ENCODE assay signal across 9 cellular contexts in genomic region chrX:47146936-47147859, GRCh38. TPM values are rescaled to one million over a fixed set of nuclear protein-coding genes. Genes with fewer than 3 reads are reported as not detected.
A peak's percentile ranks its signal among the peaks of the same experiment; 100 is the strongest.
DNase-seq lines count a peak whose midpoint lies in the region; ATAC-seq and TF ChIP-seq lines count a peak whose summit lies in the region.
"Had no signal": no experiment of that assay in that cellular context is flagged by ENCODE, and none has a peak within 500 bp of the region (broad histone marks: within the 10 kb centered on the region; RNA-seq: fewer than 3 reads in every experiment).

No MANE protein-coding gene starts in this region.

- H2BK15ac ChIP-seq in IMR-90 (ENCODE audit: low read depth, low read length): no peak overlapping the region

- H2BK20ac ChIP-seq in IMR-90 (ENCODE audit: low read depth, low read length): no peak overlapping the region

- no TSS peak for BruUV-seq in IMR-90 (replicated peaks; lab: Mats Ljungman, UMichigan)

- 100% methylated on average over 2 of the region's 12 CpGs; no CpG with 5 or more reads in 1 of the 2 experiments for WGBS in IMR-90 (ENCODE audit: extremely low coverage in 2 of 2, insufficient read length in 1 of 2), 2 experiments

- H2BK5ac ChIP-seq in IMR-90 (ENCODE audit: low read depth, low read length, poor library complexity, severe bottlenecking): no peak overlapping the region

- H3K9me3 ChIP-seq in BLaER1 treated with 17β-estradiol and CSF1 and Interleukin-3, amounts not matched to agents 10 nM and 100 nM (replicated peaks in 1 of 11): peaks cover 14 to 31% (median 23%) of the 10 kb centered on the region in 11 experiments; a peak in 20 of 22 replicates
- H3K9me3 ChIP-seq in IMR-90 (ENCODE audit: control insufficient read depth, insufficient read depth, low read length): no peaks in the 10 kb centered on the region
- no peaks in the 10 kb centered on the region for H3K9me3 ChIP-seq in breast epithelium
- H3K9me3 ChIP-seq in naive thymus-derived CD4-positive, alpha-beta T cell (ENCODE audit: control insufficient read depth in 2 of 3, low read length in 3 of 3): no peaks in the 10 kb centered on the region

- peaks cover 3 to 15% of the 10 kb centered on the region in 2 experiments; a peak in 2 of 4 replicates for H3K79me1 ChIP-seq in IMR-90 (ENCODE audit: low read depth in 1 of 2, low read length in 2 of 2)

- peaks cover 0 to 6% (median 0%) of the 10 kb centered on the region in 11 donors for H3K9me3 Mint-ChIP-seq in naive thymus-derived CD4-positive, alpha-beta T cell

- no peak overlapping the region for H3K14ac ChIP-seq in IMR-90 (replicated peaks; ENCODE audit: low read depth, low read length)

- peaks cover 0 to 39% (median 25%) of the 10 kb centered on the region in 7 donors for H3K4me1 Mint-ChIP-seq in naive thymus-derived CD4-positive, alpha-beta T cell

- H3K27ac ChIP-seq in BLaER1 treated with 17β-estradiol and CSF1 and Interleukin-3, amounts not matched to agents 10 nM and 100 nM: peak overlapping the region in 3 of 11 experiments; percentile 14 to 90 (median 88); a peak in 2 of 22 replicates
- H3K27ac ChIP-seq in IMR-90 (ENCODE audit: insufficient read depth, low read length): no peak overlapping the region
- H3K27ac ChIP-seq in breast epithelium: peak overlapping the region; percentile 91 to 97
- H3K27ac ChIP-seq in naive thymus-derived CD4-positive, alpha-beta T cell (ENCODE audit: low read depth, low read length): peak overlapping the region; percentile 94

- no peaks in the 10 kb centered on the region for H3K27me3 Mint-ChIP-seq in naive thymus-derived CD4-positive, alpha-beta T cell

- TF ChIP-seq POLR2A in IMR-90 (IDR thresholded peaks at IDR 0.05; ENCODE audit: low read depth, low read length) (no peak), breast epithelium (IDR thresholded peaks at IDR 0.05) (no peak)

- dilution Hi-C loops in IMR-90 (cut with HindIII; ENCODE audit: low sequenced_read_pairs, unreplicated experiment): no loop called here

- H3K4me2 ChIP-seq in BLaER1 treated with 17β-estradiol and CSF1 and Interleukin-3, amounts not matched to agents 10 nM and 100 nM: peak overlapping the region; percentile 83 to 92 (median 90)
- H3K4me2 ChIP-seq in IMR-90 (ENCODE audit: low read depth, low read length): peak overlapping the region; percentile 97; the same call in 1 of the 2 replicates

- H3K23ac ChIP-seq in IMR-90 (ENCODE audit: low read depth, low read length): no peak overlapping the region

- POLR2A ChIA-PET in IMR-90 (lab: Charles Lee; ENCODE audit: unreplicated experiment): no interaction called here
- POLR2A ChIA-PET in naive thymus-derived CD4-positive, alpha-beta T cell (lab: Charles Lee): interaction anchor here (0.6 kb wide), 1 partner anchor 9 kb away, joined by 3 read pairs; no protein-coding TSS in a partner anchor

- CTCF ChIA-PET in IMR-90 (lab: Yijun Ruan, JAX): no interaction called here
- CTCF ChIA-PET in naive thymus-derived CD4-positive, alpha-beta T cell (lab: Charles Lee): no interaction called here

- H3K36me3 ChIP-seq in BLaER1 treated with 17β-estradiol and CSF1 and Interleukin-3, amounts not matched to agents 10 nM and 100 nM: peaks cover 25 to 55% (median 45%) of the 10 kb centered on the region in 11 experiments
- H3K36me3 ChIP-seq in IMR-90 (ENCODE audit: control insufficient read depth, insufficient read depth, low read length): peaks cover 7% of the 10 kb centered on the region; the same call in 1 of the 2 replicates
- H3K36me3 ChIP-seq in breast epithelium: no peaks in the 10 kb centered on the region
- peaks cover 0 to 16% (median 0%) of the 10 kb centered on the region in 3 experiments for H3K36me3 ChIP-seq in naive thymus-derived CD4-positive, alpha-beta T cell (ENCODE audit: control insufficient read depth in 2 of 3, insufficient read depth in 3 of 3, low read length in 3 of 3)

- H2AFZ ChIP-seq in IMR-90 (replicated peaks; ENCODE audit: low read length, poor library complexity): no peak overlapping the region

- no peak for ATAC-seq in IMR-90 (ENCODE audit: low read depth)
- no peak for ATAC-seq in naive thymus-derived CD4-positive, alpha-beta T cell
- ATAC-seq in sciatic nerve: no peak

- no peak overlapping the region for H4K8ac ChIP-seq in IMR-90 (ENCODE audit: low read depth in 2 of 2, low read length in 2 of 2)

- DNase-seq in IMR-90: no peak
- no peak for DNase-seq in breast epithelium (ENCODE audit: low spot score in 2 of 2)
- no peak for DNase-seq in naive thymus-derived CD4-positive, alpha-beta T cell
- no peak for DNase-seq in activated gamma-delta T cell (lab: John Stamatoyannopoulos, UW)
- no peak for DNase-seq in hepatic stellate cell (ENCODE audit: low spot score)
- no peak for DNase-seq in sciatic nerve (ENCODE audit: low spot score)
- no peak for DNase-seq in HCEC 1CT
- DNase-seq: NCI-H1048 had no signal

- no peak overlapping the region for H3K4ac ChIP-seq in IMR-90 (ENCODE audit: low read depth, low read length)

- H2BK120ac ChIP-seq in IMR-90 (ENCODE audit: low read depth, low read length): no peak overlapping the region

- peaks cover 15 to 34% (median 26%) of the 10 kb centered on the region in 10 experiments; a peak in 19 of 20 replicates for H3K4me1 ChIP-seq in BLaER1 treated with 17β-estradiol and CSF1 and Interleukin-3, amounts not matched to agents 10 nM and 100 nM
- peaks cover 2% of the 10 kb centered on the region; the same call in 1 of the 2 replicates for H3K4me1 ChIP-seq in IMR-90 (ENCODE audit: control insufficient read depth, insufficient read depth, low read length)
- no peaks in the 10 kb centered on the region for H3K4me1 ChIP-seq in breast epithelium
- H3K4me1 ChIP-seq in naive thymus-derived CD4-positive, alpha-beta T cell (ENCODE audit: control insufficient read depth in 2 of 2, insufficient read depth in 2 of 2, low read length in 2 of 2): peaks cover 6 to 12% of the 10 kb centered on the region in 2 donors

- no peak overlapping the region for H2AK9ac ChIP-seq in IMR-90 (replicated peaks; ENCODE audit: low read depth, low read length, poor library complexity)

- H4K5ac ChIP-seq in IMR-90 (ENCODE audit: low read depth, low read length): no peak overlapping the region

- peaks cover 0 to 29% (median 23%) of the 10 kb centered on the region in 5 donors for H3K36me3 Mint-ChIP-seq in naive thymus-derived CD4-positive, alpha-beta T cell

- H4K91ac ChIP-seq in IMR-90 (ENCODE audit: insufficient read depth, low read depth, low read length): no peak overlapping the region

- in situ Hi-C loops in IMR-90 (cut with MboI; ENCODE audit: low sequenced_read_pairs): no loop called here

- peak overlapping the region; percentile 88 to 95 (median 91); a peak in 20 of 22 replicates for H3K9ac ChIP-seq in BLaER1 treated with 17β-estradiol and CSF1 and Interleukin-3, amounts not matched to agents 10 nM and 100 nM
- no peak overlapping the region for H3K9ac ChIP-seq in IMR-90 (ENCODE audit: low read depth, low read length)

- H4K20me1 ChIP-seq in BLaER1 treated with 17β-estradiol and CSF1 and Interleukin-3, amounts not matched to agents 10 nM and 100 nM: peaks cover 11 to 69% (median 47%) of the 10 kb centered on the region in 11 experiments; a peak in 20 of 22 replicates
- H4K20me1 ChIP-seq in IMR-90 (ENCODE audit: insufficient read depth, low read length): peaks cover 37% of the 10 kb centered on the region

- H3K56ac ChIP-seq in IMR-90 (ENCODE audit: extremely low read depth, insufficient read depth, low read length): no peak overlapping the region

- no peak for TF ChIP-seq CTCF in IMR-90 (conservative IDR thresholded peaks at IDR 0.05; ENCODE audit: low read depth, low read length)
- no peak for TF ChIP-seq CTCF in breast epithelium (IDR thresholded peaks at IDR 0.05)

- peak overlapping the region; percentile 10 to 99 (median 28) for H3K4me3 Mint-ChIP-seq in naive thymus-derived CD4-positive, alpha-beta T cell

- H3K18ac ChIP-seq in IMR-90 (ENCODE audit: low read depth, low read length): no peak overlapping the region

- TF ChIP-seq RAD21 in IMR-90 (IDR thresholded peaks at IDR 0.05; ENCODE audit: low read length): no peak

- peaks cover 3% of the 10 kb centered on the region; the same call in 1 of the 2 replicates for H3K9me1 ChIP-seq in IMR-90 (ENCODE audit: insufficient read depth, low read length)

- intact Hi-C loops in IMR-90 (cut with micrococcal nuclease) (no loop called here), breast epithelium (cut with DNase I; ENCODE audit: low total_unique reads) (no loop called here), sciatic nerve (cut with DNase I) (no loop called here)
- intact Hi-C loops in naive thymus-derived CD4-positive, alpha-beta T cell (cut with micrococcal nuclease): loop anchor here (5.0 to 10.0 kb wide), 3 partner anchors 602 to 878 kb away; partner anchors contain the start of gene ZNF674 (in 2 of the 2)

- H2AK5ac ChIP-seq in IMR-90 (ENCODE audit: low read depth, low read length): no peak overlapping the region

- peak overlapping the region in 1 of 9 donors; percentile 86 for H3K27ac Mint-ChIP-seq in naive thymus-derived CD4-positive, alpha-beta T cell

- H3K27me3 ChIP-seq in BLaER1 treated with 17β-estradiol and CSF1 and Interleukin-3, amounts not matched to agents 10 nM and 100 nM: peaks cover 0 to 32% (median 13%) of the 10 kb centered on the region in 11 experiments; a peak in 12 of 22 replicates
- H3K27me3 ChIP-seq in IMR-90 (ENCODE audit: control insufficient read depth, insufficient read depth, low read length) (peaks cover 4% of the 10 kb centered on the region; the same call in 1 of the 2 replicates), breast epithelium (peaks cover 0 to 26% of the 10 kb centered on the region in 2 donors)
- H3K27me3 ChIP-seq in naive thymus-derived CD4-positive, alpha-beta T cell (ENCODE audit: control insufficient read depth in 2 of 2, insufficient read depth in 2 of 2, low read length in 2 of 2): no peaks in the 10 kb centered on the region

- H3K4me3 ChIP-seq in BLaER1 treated with 17β-estradiol and CSF1 and Interleukin-3, amounts not matched to agents 10 nM and 100 nM: peak overlapping the region; percentile 50 to 79 (median 72)
- H3K4me3 ChIP-seq in IMR-90 (ENCODE audit: insufficient read depth, low read depth, low read length): no peak overlapping the region
- peak overlapping the region; percentile 61 to 86 (median 70) for H3K4me3 ChIP-seq in breast epithelium
- no peak overlapping the region for H3K4me3 ChIP-seq in naive thymus-derived CD4-positive, alpha-beta T cell (ENCODE audit: low read length)

RNA-seq across cellular contexts. Expression of gene RBM10, which starts 2.2 kb away (rescaled TPM):
- 36.0 and 37.8 TPM in 2 replicates for total RNA-seq in IMR-90 (2012; rRNA removed)
- polyA plus RNA-seq in IMR-90 (2012; rRNA removed): 33.4 and 38.3 TPM in 2 replicates
- polyA plus RNA-seq in IMR-90 (2012; cell fraction: cytosol; rRNA removed): 26.7 and 40.1 TPM in 2 replicates
- polyA plus RNA-seq in IMR-90 (2012; cell fraction: nucleus; rRNA removed; ENCODE audit: low replicate concordance): 61.7 and 97.3 TPM in 2 replicates
- total RNA-seq in breast epithelium: 10 to 100 TPM; 28.2 to 33.1 (median 31.0) TPM
- 10 to 100 TPM; 31.8 to 55.6 (median 47.6) TPM for total RNA-seq in naive thymus-derived CD4-positive, alpha-beta T cell
- 10 to 100 TPM; 24.6 to 36.4 TPM for polyA plus RNA-seq in naive thymus-derived CD4-positive, alpha-beta T cell
- 27.4 TPM for total RNA-seq in sciatic nerve

RNA-seq across cellular contexts. Expression of gene NDUFB11, which starts 2.7 kb away (rescaled TPM):
- total RNA-seq in IMR-90 (2012; rRNA removed) (17.0 and 24.4 TPM in 2 replicates), breast epithelium (10 to 100 TPM; 49.3 to 61.0 (median 54.4) TPM), sciatic nerve (29.5 TPM)
- polyA plus RNA-seq in IMR-90 (2012; rRNA removed): 58.3 and 67.7 TPM in 2 replicates
- polyA plus RNA-seq in IMR-90 (2012; cell fraction: cytosol; rRNA removed): 115 and 212 TPM in 2 replicates
- polyA plus RNA-seq in IMR-90 (2012; cell fraction: nucleus; rRNA removed; ENCODE audit: low replicate concordance): 20.4 and 29.9 TPM in 2 replicates
- 10 to 100 TPM; 51.3 to 92.5 (median 55.2) TPM for total RNA-seq in naive thymus-derived CD4-positive, alpha-beta T cell
- polyA plus RNA-seq in naive thymus-derived CD4-positive, alpha-beta T cell: 100 to 1,000 TPM; 152 to 162 TPM

RNA-seq across cellular contexts. Expression of gene UBA1, which starts 46.4 kb away (rescaled TPM):
- total RNA-seq in IMR-90 (2012; rRNA removed) (256 and 299 TPM in 2 replicates), breast epithelium (100 to 1,000 TPM; 109 to 149 (median 141) TPM), sciatic nerve (165 TPM)
- polyA plus RNA-seq in IMR-90 (2012; rRNA removed): 343 and 366 TPM in 2 replicates
- 253 and 341 TPM in 2 replicates for polyA plus RNA-seq in IMR-90 (2012; cell fraction: cytosol; rRNA removed)
- 285 and 480 TPM in 2 replicates for polyA plus RNA-seq in IMR-90 (2012; cell fraction: nucleus; rRNA removed; ENCODE audit: low replicate concordance)
- 100 to 1,000 TPM in 4 of 5 experiments, 10 to 100 TPM in 1; 98.0 to 183 (median 118) TPM for total RNA-seq in naive thymus-derived CD4-positive, alpha-beta T cell
- 100 to 1,000 TPM; 145 to 187 TPM for polyA plus RNA-seq in naive thymus-derived CD4-positive, alpha-beta T cell

Comparison
In these comparisons a context has a peak if more than half of its experiments do, and no peak if none do; other contexts are left out.
1. H3K4me3 ChIP-seq: peak in BLaER1 treated with 17β-estradiol and CSF1 and Interleukin-3, amounts not matched to agents 10 nM and 100 nM (10 of 10) and breast epithelium (3 of 3); none in IMR-90 (single experiment) and naive thymus-derived CD4-positive, alpha-beta T cell (single experiment).
2. intact Hi-C loops: an anchor here in naive thymus-derived CD4-positive, alpha-beta T cell (5.0 to 10.0 kb wide); none called in IMR-90, breast epithelium and sciatic nerve.